ENCODE assay signal across 27 cellular contexts in the genomic region with DNA sequence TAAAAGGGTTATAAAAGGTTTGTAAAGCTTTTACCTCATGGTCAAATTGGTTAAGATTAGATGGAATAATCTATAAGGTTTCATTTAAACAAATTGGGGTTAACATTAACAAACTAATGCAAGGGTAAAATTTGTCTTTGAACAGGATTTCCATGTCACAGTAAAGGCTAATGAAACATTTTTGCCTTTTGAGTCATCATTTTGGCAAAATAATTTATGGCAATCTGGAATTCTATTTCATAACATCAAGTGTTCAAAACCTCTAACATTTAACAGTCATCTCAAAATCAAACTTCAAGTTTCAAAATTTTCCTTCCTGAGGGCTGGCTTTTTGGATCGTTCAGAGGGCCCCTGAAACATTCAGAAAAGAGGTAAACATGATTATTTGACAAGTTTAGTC. TPM values are rescaled to one million over a fixed set of nuclear protein-coding genes. Genes with fewer than 3 reads are reported as not detected.
DNase-seq lines count a peak whose midpoint lies in the region; TF ChIP-seq lines count a peak whose summit lies in the region.
"Had no signal": no experiment of that assay in that cellular context is flagged by ENCODE, and none has a peak within 500 bp of the region (broad histone marks: within the 10 kb centered on the region; RNA-seq: fewer than 3 reads in every experiment).

No MANE protein-coding gene starts in this region.

- DNase-seq in AG08396 (ENCODE audit: low spot score) (peak; percentile 9), M059J (ENCODE audit: low read depth) (peak; percentile 53), cardiac fibroblast (ENCODE audit: low read depth in 2 of 2) (peak; percentile 31 to 60), iris pigment epithelial cell (ENCODE audit: low read depth) (peak; percentile 34), nephron progenitor cell (no peak), 8988T (no peak), T-helper 9 cell (no peak), mucosa of gallbladder (ENCODE audit: low spot score) (no peak)
- DNase-seq: activated CD4-positive, alpha-beta T cell treated with anti-CD3 and anti-CD28 coated beads, Interleukin-2, amount 50 U/mL, for 1 hour; activated naive CD8-positive, alpha-beta T cell treated with anti-CD3 and anti-CD28 coated beads for 36 hours; DND-41; effector memory CD8-positive, alpha-beta T cell; GOT3; heart left ventricle; immature natural killer cell; NCI-H146; NCI-H524; psoas muscle; RPMI8226; stimulated activated CD4-positive, alpha-beta T cell treated with anti-CD3 and anti-CD28 coated beads, Interleukin-2, amount 100 ng/mL, for 24 hours; T-helper 2 cell; uterus; WERI-Rb-1 had no signal

- no peak overlapping the region for H3K4me3 Mint-ChIP-seq in nephron progenitor cell
- H3K4me3 Mint-ChIP-seq: activated naive CD8-positive, alpha-beta T cell treated with anti-CD3 and anti-CD28 coated beads for 36 hours; activated T-helper 1 cell treated with anti-CD3 and anti-CD28 coated beads, Interleukin-12 subunit alpha, Interleukin-12 subunit beta, Interleukin-2, Interleukin-4 antibody, amounts not matched to agents 30 ng/mL and 10 ng/mL and 1 ng/mL, durations not matched to agents 14 hours and 24 hours and 36 hours; effector memory CD8-positive, alpha-beta T cell; immature natural killer cell; stimulated activated effector memory CD8-positive, alpha-beta T cell treated with anti-CD3 and anti-CD28 coated beads, Interleukin-12 subunit alpha, Interleukin-12 subunit beta, amount 100 ng/mL, for 72 hours had no signal

- no peak overlapping the region for H3K27ac Mint-ChIP-seq in nephron progenitor cell
- H3K27ac Mint-ChIP-seq: activated naive CD8-positive, alpha-beta T cell treated with anti-CD3 and anti-CD28 coated beads for 36 hours; activated T-helper 1 cell treated with anti-CD3 and anti-CD28 coated beads, Interleukin-12 subunit alpha, Interleukin-12 subunit beta, Interleukin-2, Interleukin-4 antibody, amounts not matched to agents 30 ng/mL and 10 ng/mL and 1 ng/mL, durations not matched to agents 14 hours and 24 hours and 36 hours; effector memory CD8-positive, alpha-beta T cell; immature natural killer cell; stimulated activated effector memory CD8-positive, alpha-beta T cell treated with anti-CD3 and anti-CD28 coated beads, Interleukin-12 subunit alpha, Interleukin-12 subunit beta, amount 100 ng/mL, for 72 hours had no signal

- no peak overlapping the region for H3K4me3 ChIP-seq in cardiac fibroblast (replicated peaks in 1 of 2; ENCODE audit: low read depth in 2 of 2, low read length in 2 of 2)
- H3K4me3 ChIP-seq: esophagus muscularis mucosa, heart left ventricle, psoas muscle, skin epidermis, uterus had no signal

- H3K9me3 Mint-ChIP-seq in nephron progenitor cell, result peaks cover 17% of the 10 kb centered on the region
- H3K9me3 Mint-ChIP-seq: activated naive CD8-positive, alpha-beta T cell treated with anti-CD3 and anti-CD28 coated beads for 36 hours; activated T-helper 1 cell treated with anti-CD3 and anti-CD28 coated beads, Interleukin-12 subunit alpha, Interleukin-12 subunit beta, Interleukin-2, Interleukin-4 antibody, amounts not matched to agents 30 ng/mL and 10 ng/mL and 1 ng/mL, durations not matched to agents 14 hours and 24 hours and 36 hours; effector memory CD8-positive, alpha-beta T cell; immature natural killer cell; stimulated activated effector memory CD8-positive, alpha-beta T cell treated with anti-CD3 and anti-CD28 coated beads, Interleukin-12 subunit alpha, Interleukin-12 subunit beta, amount 100 ng/mL, for 72 hours had no signal

- peaks cover 6% of the 10 kb centered on the region for H3K36me3 Mint-ChIP-seq in nephron progenitor cell (ENCODE audit: low read depth)
- H3K36me3 Mint-ChIP-seq: activated naive CD8-positive, alpha-beta T cell treated with anti-CD3 and anti-CD28 coated beads for 36 hours; immature natural killer cell; stimulated activated effector memory CD8-positive, alpha-beta T cell treated with anti-CD3 and anti-CD28 coated beads, Interleukin-12 subunit alpha, Interleukin-12 subunit beta, amount 100 ng/mL, for 72 hours had no signal

- TF ChIP-seq CTCF in cardiac fibroblast (IDR thresholded peaks at IDR 0.05; ENCODE audit: low read depth, low read length) (no peak), nephron progenitor cell (IDR thresholded peaks at IDR 0.05) (no peak)

- H3K4me1 Mint-ChIP-seq in nephron progenitor cell, result peaks cover 14% of the 10 kb centered on the region

- peaks cover 9% of the 10 kb centered on the region for H3K27me3 Mint-ChIP-seq in nephron progenitor cell (ENCODE audit: low read depth, poor library complexity)
- H3K27me3 Mint-ChIP-seq: activated naive CD8-positive, alpha-beta T cell treated with anti-CD3 and anti-CD28 coated beads for 36 hours had no signal

RNA-seq across cellular contexts. Expression of a gene that starts 6.6 kb away (rescaled TPM):
- total RNA-seq in M059J (2014; rRNA removed; shearing (Covaris generic)), result 84.3 and 114 TPM in 2 replicates
- 228 TPM for total RNA-seq in mucosa of gallbladder

Comparison
In these comparisons a context has a peak if more than half of its experiments do, and no peak if none do; other contexts are left out.
1. DNase-seq: peak in AG08396 (single experiment), M059J (single experiment), cardiac fibroblast (2 of 2) and iris pigment epithelial cell (single experiment); none in nephron progenitor cell (single experiment), 8988T (single experiment), T-helper 9 cell (single experiment) and mucosa of gallbladder (single experiment).